ENCODE assay signal across 21 cellular contexts in the genomic region with DNA sequence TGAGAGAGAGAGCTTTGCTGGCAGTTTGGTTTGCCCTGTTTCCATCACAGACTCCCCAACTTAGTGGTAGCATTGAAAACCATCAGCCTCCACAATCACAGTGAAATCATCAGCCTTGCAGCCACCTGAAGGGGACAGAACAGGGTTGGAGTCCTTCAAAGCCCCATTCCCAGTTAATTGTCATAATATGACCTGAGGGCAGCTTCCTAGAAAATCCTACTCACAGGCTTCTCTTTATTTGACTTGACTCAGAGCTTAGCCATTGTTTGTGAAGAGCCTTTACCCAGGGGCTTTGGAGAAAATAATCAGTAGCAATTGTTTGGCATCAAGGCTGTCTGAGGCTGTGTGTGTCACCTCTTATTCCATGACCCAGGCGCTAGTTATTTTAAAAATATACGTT.
A peak's percentile ranks its signal among the peaks of the same experiment; 100 is the strongest.
DNase-seq lines count a peak whose midpoint lies in the region; ATAC-seq and TF ChIP-seq lines count a peak whose summit lies in the region.
"Had no signal": no experiment of that assay in that cellular context is flagged by ENCODE, and none has a peak within 500 bp of the region (broad histone marks: within the 10 kb centered on the region; RNA-seq: fewer than 3 reads in every experiment).

No MANE protein-coding gene starts in this region.

- no peaks in the 10 kb centered on the region for H3K9me3 ChIP-seq in SJCRH30 (replicated peaks)
- H3K9me3 ChIP-seq in heart left ventricle: peaks cover 0 to 5% (median 0%) of the 10 kb centered on the region in 12 donors
- H3K9me3 ChIP-seq: esophagus muscularis mucosa, pancreas had no signal

- TF ChIP-seq CTCF in heart left ventricle (IDR thresholded peaks at IDR 0.05): no peak

- H3K36me3 ChIP-seq in SJCRH30: no peaks in the 10 kb centered on the region
- no peaks in the 10 kb centered on the region for H3K36me3 ChIP-seq in heart left ventricle
- H3K36me3 ChIP-seq: esophagus muscularis mucosa, pancreas, sigmoid colon had no signal

- DNase-seq in NCI-H2081 (lab: John Stamatoyannopoulos, UW) (peak; percentile 13 to 36), NCI-H2081 treated with DMSO at 0.1 percent for 48 hours (lab: John Stamatoyannopoulos, UW) (no peak), NCI-H1930 (lab: John Stamatoyannopoulos, UW) (peak; percentile 49 to 67), SJCRH30 (peak; percentile 9 to 50), renal cortical epithelial cell (ENCODE audit: low read depth) (peak; percentile 23), cardiac septum (ENCODE audit: low spot score) (no peak), heart left ventricle (no peak), left cardiac atrium (no peak)
- DNase-seq: 8988T; activated naive CD4-positive, alpha-beta T cell treated with Interleukin-2 at 50 U/mL for 16 hours; activated T-cell treated with anti-CD3 and anti-CD28 coated beads, Interleukin-2, amount 50 U/mL, for 24 hours; amygdala; central memory CD4-positive, alpha-beta T cell; mesenchymal stem cell; naive thymus-derived CD4-positive, alpha-beta T cell; NCI-H2171; NCI-H82; pancreas; PC-9; sigmoid colon had no signal

- WGBS in heart left ventricle, 4 donors: 67 to 77% (median 73%) methylated on average over 2 of the region's 2 CpGs

- no peaks in the 10 kb centered on the region for H3K27me3 ChIP-seq in SJCRH30
- H3K27me3 ChIP-seq in heart left ventricle: no peaks in the 10 kb centered on the region
- H3K27me3 ChIP-seq: esophagus muscularis mucosa, pancreas, sigmoid colon had no signal

- no peak overlapping the region for H3K27ac ChIP-seq in SJCRH30
- H3K27ac ChIP-seq in heart left ventricle: no peak overlapping the region
- H3K27ac ChIP-seq: esophagus muscularis mucosa, pancreas, PC-9, sigmoid colon had no signal

- intact Hi-C loops in cardiac septum (cut with DNase I): no loop called here
- intact Hi-C loops in heart left ventricle (cut with DNase I): no loop called here
- intact Hi-C loops in left cardiac atrium (cut with DNase I): no loop called here

- TF ChIP-seq POLR2A in heart left ventricle (IDR thresholded peaks at IDR 0.05): no peak

- ATAC-seq in heart left ventricle (no peak), left cardiac atrium (no peak)
- ATAC-seq: naive thymus-derived CD4-positive, alpha-beta T cell; pancreas had no signal

- no peak overlapping the region for H3K4me3 ChIP-seq in SJCRH30
- H3K4me3 ChIP-seq in heart left ventricle: no peak overlapping the region
- H3K4me3 ChIP-seq: esophagus muscularis mucosa, pancreas, PC-9, sigmoid colon had no signal

- H3K4me1 ChIP-seq in SJCRH30 (no peaks in the 10 kb centered on the region), heart left ventricle (no peaks in the 10 kb centered on the region)
- H3K4me1 ChIP-seq: esophagus muscularis mucosa, pancreas had no signal

Comparison
In these comparisons a context has a peak if more than half of its experiments do, and no peak if none do; other contexts are left out.
1. DNase-seq: peak in NCI-H2081 (2 of 2), NCI-H1930 (2 of 2), SJCRH30 (2 of 2) and renal cortical epithelial cell (single experiment); none in NCI-H2081 treated with DMSO at 0.1 percent for 48 hours (single experiment), cardiac septum (single experiment), heart left ventricle (0 of 5) and left cardiac atrium (single experiment).